Comparison of ENCODE assay signal across 9 cellular contexts in the genomic region with DNA sequence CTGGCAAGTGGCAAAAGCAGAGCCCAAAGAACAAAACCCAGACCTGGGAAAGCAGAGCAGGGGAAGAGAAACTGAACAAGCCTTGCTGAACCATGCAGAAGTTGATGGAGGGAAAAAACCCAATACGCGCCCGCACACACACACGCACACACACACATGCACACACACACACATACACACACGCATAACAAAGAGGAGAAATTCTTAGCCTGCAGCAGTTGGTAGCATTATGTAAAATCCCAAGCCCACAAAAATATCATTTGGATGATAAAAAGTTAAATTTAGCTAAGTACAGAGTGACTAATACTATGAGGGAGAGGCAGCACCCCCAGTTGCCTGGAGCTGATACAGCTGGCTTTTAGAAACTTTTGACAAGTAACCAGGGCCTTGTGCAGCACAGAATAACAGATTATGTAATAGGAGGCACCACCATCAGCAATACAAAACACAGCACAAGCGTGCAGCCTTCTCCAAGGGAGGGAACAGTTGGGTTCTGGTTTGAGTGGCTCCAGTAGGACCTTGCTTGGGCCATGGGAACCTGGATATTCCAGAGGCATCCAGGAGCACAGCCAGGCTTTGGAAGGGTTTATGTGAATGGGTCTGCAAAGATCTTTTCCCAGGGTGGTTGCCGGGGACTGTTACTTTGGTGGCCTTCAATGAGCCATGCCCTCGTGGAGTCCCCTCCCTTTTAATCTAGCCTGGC. TPM values are rescaled to one million over a fixed set of nuclear protein-coding genes. Genes with fewer than 3 reads are reported as not detected.
A peak's percentile ranks its signal among the peaks of the same experiment; 100 is the strongest.
DNase-seq lines count a peak whose midpoint lies in the region; ATAC-seq and TF ChIP-seq lines count a peak whose summit lies in the region.
"Had no signal": no experiment of that assay in that cellular context is flagged by ENCODE, and none has a peak within 500 bp of the region (broad histone marks: within the 10 kb centered on the region; RNA-seq: fewer than 3 reads in every experiment).

No MANE protein-coding gene starts in this region.

- no peak overlapping the region for H3K4me3 ChIP-seq in hepatocyte

- peak overlapping the region; percentile 9 for H3K4me2 ChIP-seq in hepatocyte

- no peaks in the 10 kb centered on the region for H4K20me1 ChIP-seq in hepatocyte (ENCODE audit: insufficient read depth, poor library complexity, severe bottlenecking)

- TF ChIP-seq CTCF in hepatocyte (IDR thresholded peaks at IDR 0.05; ENCODE audit: poor library complexity): no peak

- peak; percentile 69 for DNase-seq in activated CD4-positive, alpha-beta T cell treated with anti-CD3 and anti-CD28 coated beads, Interleukin-2, amount 10 ng/mL, durations not matched to agents 24 days and 14 days
- DNase-seq in activated CD4-positive, alpha-beta T cell treated with anti-CD3 and anti-CD28 coated beads, Interleukin-2, amount 50 U/mL, for 48 hours: no peak
- no peak for DNase-seq in activated naive CD8-positive, alpha-beta T cell treated with anti-CD3 and anti-CD28 coated beads, Interleukin-2, amount 10 ng/mL, durations not matched to agents 7 days and 5 days
- peak; percentile 44 for DNase-seq in hepatocyte (ENCODE audit: low spot score)
- DNase-seq in substantia nigra (lab: John Stamatoyannopoulos, UW): peak in 32 of 49 donors; percentile 16 to 79 (median 48)
- no peak for DNase-seq in NCI-H1048 (lab: John Stamatoyannopoulos, UW)
- no peak for DNase-seq in islet precursor cell
- DNase-seq in NCI-H2196 treated with DMSO at 0.1 percent for 48 hours (lab: John Stamatoyannopoulos, UW; ENCODE audit: unreplicated experiment): no peak

- H3K9me3 Mint-ChIP-seq in activated CD4-positive, alpha-beta T cell treated with anti-CD3 and anti-CD28 coated beads, Interleukin-2, amount 10 ng/mL, durations not matched to agents 24 days and 14 days: no peaks in the 10 kb centered on the region
- H3K9me3 Mint-ChIP-seq in activated naive CD8-positive, alpha-beta T cell treated with anti-CD3 and anti-CD28 coated beads, Interleukin-2, amount 10 ng/mL, durations not matched to agents 7 days and 5 days: no peaks in the 10 kb centered on the region

- no peaks in the 10 kb centered on the region for H3K27me3 ChIP-seq in hepatocyte

- peak overlapping the region; percentile 69 for H3K27ac Mint-ChIP-seq in activated CD4-positive, alpha-beta T cell treated with anti-CD3 and anti-CD28 coated beads, Interleukin-2, amount 10 ng/mL, durations not matched to agents 24 days and 14 days
- peak overlapping the region; percentile 9 for H3K27ac Mint-ChIP-seq in activated naive CD8-positive, alpha-beta T cell treated with anti-CD3 and anti-CD28 coated beads, Interleukin-2, amount 10 ng/mL, durations not matched to agents 7 days and 5 days

- intact Hi-C loops in activated CD4-positive, alpha-beta T cell treated with anti-CD3 and anti-CD28 coated beads, Interleukin-2, amount 10 ng/mL, durations not matched to agents 24 days and 14 days (cut with micrococcal nuclease): no loop called here

- peak overlapping the region; percentile 46 for H3K4me3 Mint-ChIP-seq in activated CD4-positive, alpha-beta T cell treated with anti-CD3 and anti-CD28 coated beads, Interleukin-2, amount 10 ng/mL, durations not matched to agents 24 days and 14 days
- no peak overlapping the region for H3K4me3 Mint-ChIP-seq in activated naive CD8-positive, alpha-beta T cell treated with anti-CD3 and anti-CD28 coated beads, Interleukin-2, amount 10 ng/mL, durations not matched to agents 7 days and 5 days

- no peaks in the 10 kb centered on the region for H3K36me3 ChIP-seq in hepatocyte (replicated peaks; ENCODE audit: insufficient read depth, low read depth)

- peaks cover 4% of the 10 kb centered on the region for H3K36me3 Mint-ChIP-seq in activated CD4-positive, alpha-beta T cell treated with anti-CD3 and anti-CD28 coated beads, Interleukin-2, amount 10 ng/mL, durations not matched to agents 24 days and 14 days (ENCODE audit: low read depth)
- H3K36me3 Mint-ChIP-seq in activated naive CD8-positive, alpha-beta T cell treated with anti-CD3 and anti-CD28 coated beads, Interleukin-2, amount 10 ng/mL, durations not matched to agents 7 days and 5 days: peaks cover 1% of the 10 kb centered on the region

- ATAC-seq in activated naive CD8-positive, alpha-beta T cell treated with anti-CD3 and anti-CD28 coated beads, Interleukin-2, amount 10 ng/mL, durations not matched to agents 7 days and 5 days (ENCODE audit: low read depth): no peak

- H3K9me2 ChIP-seq in hepatocyte (replicated peaks; ENCODE audit: insufficient read depth): no peaks in the 10 kb centered on the region

- H3K27ac ChIP-seq in hepatocyte (peak overlapping the region; percentile 27), substantia nigra (ENCODE audit: low read depth, low read length, poor library complexity, severe bottlenecking) (no peak overlapping the region)
- H3K27ac ChIP-seq: VCaP had no signal

- POLR2A ChIA-PET in activated naive CD8-positive, alpha-beta T cell treated with anti-CD3 and anti-CD28 coated beads, Interleukin-2, amount 10 ng/mL, durations not matched to agents 7 days and 5 days (lab: Charles Lee): interaction anchor here (1.0 to 1.9 kb wide), 3 partner anchors 9 to 39 kb away, joined by 3 to 8 read pairs (median 3); no protein-coding TSS in a partner anchor

- H3K27me3 Mint-ChIP-seq in activated CD4-positive, alpha-beta T cell treated with anti-CD3 and anti-CD28 coated beads, Interleukin-2, amount 10 ng/mL, durations not matched to agents 24 days and 14 days: no peaks in the 10 kb centered on the region
- H3K27me3 Mint-ChIP-seq in activated naive CD8-positive, alpha-beta T cell treated with anti-CD3 and anti-CD28 coated beads, Interleukin-2, amount 10 ng/mL, durations not matched to agents 7 days and 5 days: no peaks in the 10 kb centered on the region

- H3K4me1 ChIP-seq in hepatocyte (ENCODE audit: insufficient read depth): peaks cover 3% of the 10 kb centered on the region

- peaks cover 2% of the 10 kb centered on the region for H3K79me2 ChIP-seq in hepatocyte

- no peaks in the 10 kb centered on the region for H3K9me3 ChIP-seq in hepatocyte (ENCODE audit: low read depth)

- peaks cover 43% of the 10 kb centered on the region for H3K4me1 Mint-ChIP-seq in activated CD4-positive, alpha-beta T cell treated with anti-CD3 and anti-CD28 coated beads, Interleukin-2, amount 10 ng/mL, durations not matched to agents 24 days and 14 days
- H3K4me1 Mint-ChIP-seq in activated naive CD8-positive, alpha-beta T cell treated with anti-CD3 and anti-CD28 coated beads, Interleukin-2, amount 10 ng/mL, durations not matched to agents 7 days and 5 days: peaks cover 32% of the 10 kb centered on the region

- H2AFZ ChIP-seq in hepatocyte: no peak overlapping the region

- WGBS in hepatocyte (ENCODE audit: low lambda C conversion rate, missing lambda C conversion rate): 83% methylated on average over 8 of the region's 8 CpGs

RNA-seq across cellular contexts. Expression of a gene that starts 35.3 kb away (rescaled TPM):
- total RNA-seq in activated CD4-positive, alpha-beta T cell treated with anti-CD3 and anti-CD28 coated beads, Interleukin-2, amount 10 ng/mL, durations not matched to agents 24 days and 14 days: 19.0 and 19.2 TPM in 2 replicates
- 10 to 100 TPM; 15.2 to 18.1 TPM for total RNA-seq in activated naive CD8-positive, alpha-beta T cell treated with anti-CD3 and anti-CD28 coated beads, Interleukin-2, amount 10 ng/mL, durations not matched to agents 7 days and 5 days
- total RNA-seq in hepatocyte: 2.2 and 3.6 TPM in 2 replicates
- 5.7 and 6.3 TPM in 2 replicates for polyA plus RNA-seq in hepatocyte

Comparison
In these comparisons a context has a peak if more than half of its experiments do, and no peak if none do; other contexts are left out.
1. DNase-seq: peak in activated CD4-positive, alpha-beta T cell treated with anti-CD3 and anti-CD28 coated beads, Interleukin-2, amount 10 ng/mL, durations not matched to agents 24 days and 14 days (single experiment), hepatocyte (single experiment) and substantia nigra (32 of 49); none in activated CD4-positive, alpha-beta T cell treated with anti-CD3 and anti-CD28 coated beads, Interleukin-2, amount 50 U/mL, for 48 hours (0 of 2), activated naive CD8-positive, alpha-beta T cell treated with anti-CD3 and anti-CD28 coated beads, Interleukin-2, amount 10 ng/mL, durations not matched to agents 7 days and 5 days (single experiment), NCI-H1048 (single experiment), islet precursor cell (single experiment) and NCI-H2196 treated with DMSO at 0.1 percent for 48 hours (single experiment).